8 cellular contexts compared by ENCODE assay signal in the genomic region with DNA sequence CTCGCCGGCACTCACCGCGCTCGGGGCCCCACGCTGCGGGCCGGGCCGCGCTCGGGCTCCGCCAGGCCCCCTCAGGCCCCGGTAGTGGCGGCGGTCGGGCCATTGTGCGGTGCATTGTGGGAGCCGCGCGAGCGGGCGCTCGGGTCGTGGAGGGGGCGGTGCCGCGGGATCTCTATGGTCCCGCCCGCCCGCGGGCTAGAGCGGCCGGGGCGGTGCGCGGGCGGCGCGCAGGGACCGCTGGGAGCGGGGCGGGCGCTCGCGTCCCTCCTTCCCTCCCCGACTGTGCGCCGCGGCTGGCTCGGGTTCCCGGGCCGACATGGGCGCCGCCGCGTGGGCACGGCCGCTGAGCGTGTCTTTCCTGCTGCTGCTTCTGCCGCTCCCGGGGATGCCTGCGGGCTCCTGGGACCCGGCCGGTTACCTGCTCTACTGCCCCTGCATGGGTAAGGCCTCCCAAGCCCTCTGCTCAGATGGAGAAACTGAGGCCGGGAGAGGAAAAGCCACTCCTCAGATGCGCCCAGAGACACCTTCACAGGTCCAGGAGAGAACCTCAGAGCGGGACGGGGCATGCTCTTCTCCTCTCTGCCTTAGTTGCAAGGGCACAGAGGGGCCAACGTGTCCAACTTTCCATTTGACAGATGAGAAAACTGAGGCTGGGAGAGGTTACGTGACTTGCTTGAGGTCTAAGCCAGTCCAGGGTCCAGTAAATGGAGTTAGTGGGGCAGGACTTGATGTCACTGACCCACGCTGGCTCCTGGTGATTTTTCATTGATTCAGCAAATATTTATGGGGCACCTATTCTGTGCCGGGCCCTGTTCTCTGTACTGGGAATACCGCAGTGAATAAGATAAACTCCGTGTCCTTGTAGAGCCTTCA. TPM values are rescaled to one million over a fixed set of nuclear protein-coding genes. Genes with fewer than 3 reads are reported as not detected.
DNase-seq lines count a peak whose midpoint lies in the region; ATAC-seq and TF ChIP-seq lines count a peak whose summit lies in the region.

A gene with protein sequence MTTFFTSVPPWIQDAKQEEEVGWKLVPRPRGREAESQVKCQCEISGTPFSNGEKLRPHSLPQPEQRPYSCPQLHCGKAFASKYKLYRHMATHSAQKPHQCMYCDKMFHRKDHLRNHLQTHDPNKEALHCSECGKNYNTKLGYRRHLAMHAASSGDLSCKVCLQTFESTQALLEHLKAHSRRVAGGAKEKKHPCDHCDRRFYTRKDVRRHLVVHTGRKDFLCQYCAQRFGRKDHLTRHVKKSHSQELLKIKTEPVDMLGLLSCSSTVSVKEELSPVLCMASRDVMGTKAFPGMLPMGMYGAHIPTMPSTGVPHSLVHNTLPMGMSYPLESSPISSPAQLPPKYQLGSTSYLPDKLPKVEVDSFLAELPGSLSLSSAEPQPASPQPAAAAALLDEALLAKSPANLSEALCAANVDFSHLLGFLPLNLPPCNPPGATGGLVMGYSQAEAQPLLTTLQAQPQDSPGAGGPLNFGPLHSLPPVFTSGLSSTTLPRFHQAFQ (minus strand): TSS at position 118 of the 873 bp plus-strand sequence. CDS start 5,565 bp downstream, outside the sequence.
Gene POFUT1, plus strand, starts transcription at position 255 of the 873 bp plus-strand sequence. Its CDS starts 62 bp downstream, at position 317.

- peaks cover 51% of the 10 kb centered on the region for H3K79me2 ChIP-seq in OCI-LY1 (ENCODE audit: insufficient read depth, low read length)

- H3K4me2 ChIP-seq in OCI-LY1 (ENCODE audit: low read length) = peak within 1 kb of the TSS; percentile 88

- peak; percentile 81 for ATAC-seq in GM21390 (IDR thresholded peaks at IDR 0.05; ENCODE audit: unreplicated experiment)

- peaks cover 49% of the 10 kb centered on the region for H3K36me3 ChIP-seq in OCI-LY1 (ENCODE audit: insufficient read depth, low read length)

- no peaks in the 10 kb centered on the region for H3K27me3 ChIP-seq in OCI-LY1 (ENCODE audit: insufficient read depth, low read length)

- peak within 1 kb of the TSS; percentile 36 for H3K27ac ChIP-seq in OCI-LY1 (ENCODE audit: low read depth, low read length, poor library complexity, severe bottlenecking)

- peak within 1 kb of the TSS; percentile 75; the same call in 1 of the 2 replicates for H2AFZ ChIP-seq in OCI-LY1 (ENCODE audit: low read length)

- H4K20me1 ChIP-seq in OCI-LY1 (ENCODE audit: insufficient read depth, low read length) = 0 out of 2 replicates have a peak, but pooled peaks cover 3% of the 10 kb centered on the region

- TF ChIP-seq CTCF in OCI-LY1 (IDR thresholded peaks at IDR 0.05; ENCODE audit: low read length) (peak; percentile 19; the same call in 1 of the 2 replicates), epithelial cell of esophagus (IDR thresholded peaks at IDR 0.05; ENCODE audit: insufficient read depth, low read depth, low read length, missing control alignments) (no peak)

- H3K9me2 ChIP-seq in OCI-LY1 (ENCODE audit: low read depth, low read length) = no peaks in the 10 kb centered on the region

- DNase-seq in DMS 273 treated with DMSO at 0.1 percent for 48 hours (lab: John Stamatoyannopoulos, UW) = peak; percentile 33
- DNase-seq in HUDEP-2 (lab: John Stamatoyannopoulos, UW; ENCODE audit: unreplicated experiment in 76 of 76) = peak in 72 of 76 experiments; percentile 14 to 87 (median 72)
- DNase-seq in activated CD8-positive, alpha-beta memory T cell treated with anti-CD3 and anti-CD28 coated beads, Interleukin-2, amount 50 U/mL, for 48 hours = peak; percentile 94
- peak; percentile 91 for DNase-seq in epithelial cell of esophagus (ENCODE audit: low read depth)
- DNase-seq in mucosa of gallbladder (ENCODE audit: low spot score) = peak; percentile 92
- DNase-seq in stimulated activated CD8-positive, alpha-beta memory T cell treated with anti-CD3 and anti-CD28 coated beads, Interleukin-4, amount 100 ng/mL, for 24 hours (ENCODE audit: low read depth) = peak; percentile 86

- peak within 1 kb of the TSS; percentile 100 for H3K9ac ChIP-seq in OCI-LY1 (ENCODE audit: low read length)

- H3K4me1 ChIP-seq in OCI-LY1 (ENCODE audit: insufficient read depth, low read length, severe bottlenecking) = peaks cover 47% of the 10 kb centered on the region

- H3K4me3 ChIP-seq in OCI-LY1 (ENCODE audit: low read depth, low read length, poor library complexity, severe bottlenecking) = peak within 1 kb of the TSS; percentile 100
- H3K4me3 ChIP-seq in epithelial cell of esophagus (ENCODE audit: low read length) = peak within 1 kb of the TSS; percentile 100

- no peaks in the 10 kb centered on the region for H3F3A ChIP-seq in OCI-LY1 (ENCODE audit: insufficient read depth, low read length)

- no peaks in the 10 kb centered on the region for H3K9me3 ChIP-seq in OCI-LY1 (ENCODE audit: low read length)

RNA-seq across cellular contexts. Expression of the first gene that starts in this region (rescaled TPM):
- 11.9 TPM for total RNA-seq in mucosa of gallbladder

RNA-seq across cellular contexts. Expression of gene POFUT1, which starts in this region (rescaled TPM):
- total RNA-seq in mucosa of gallbladder = 35.4 TPM

Comparison
In these comparisons a context has a peak if more than half of its experiments do, and no peak if none do; other contexts are left out.
1. Peak in every context shown above with its lines: DNase-seq, ATAC-seq, H3K4me3 ChIP-seq and H3K27ac ChIP-seq.
2. DNase-seq: peak in every context shown above with its lines; median percentile 94 in activated CD8-positive, alpha-beta memory T cell treated with anti-CD3 and anti-CD28 coated beads, Interleukin-2, amount 50 U/mL, for 48 hours; 92 in mucosa of gallbladder; 91 in epithelial cell of esophagus; 86 in stimulated activated CD8-positive, alpha-beta memory T cell treated with anti-CD3 and anti-CD28 coated beads, Interleukin-4, amount 100 ng/mL, for 24 hours; 72 in HUDEP-2; 33 in DMS 273 treated with DMSO at 0.1 percent for 48 hours.